Comparison of ENCODE assay signal across 8 cellular contexts in the genomic region with DNA sequence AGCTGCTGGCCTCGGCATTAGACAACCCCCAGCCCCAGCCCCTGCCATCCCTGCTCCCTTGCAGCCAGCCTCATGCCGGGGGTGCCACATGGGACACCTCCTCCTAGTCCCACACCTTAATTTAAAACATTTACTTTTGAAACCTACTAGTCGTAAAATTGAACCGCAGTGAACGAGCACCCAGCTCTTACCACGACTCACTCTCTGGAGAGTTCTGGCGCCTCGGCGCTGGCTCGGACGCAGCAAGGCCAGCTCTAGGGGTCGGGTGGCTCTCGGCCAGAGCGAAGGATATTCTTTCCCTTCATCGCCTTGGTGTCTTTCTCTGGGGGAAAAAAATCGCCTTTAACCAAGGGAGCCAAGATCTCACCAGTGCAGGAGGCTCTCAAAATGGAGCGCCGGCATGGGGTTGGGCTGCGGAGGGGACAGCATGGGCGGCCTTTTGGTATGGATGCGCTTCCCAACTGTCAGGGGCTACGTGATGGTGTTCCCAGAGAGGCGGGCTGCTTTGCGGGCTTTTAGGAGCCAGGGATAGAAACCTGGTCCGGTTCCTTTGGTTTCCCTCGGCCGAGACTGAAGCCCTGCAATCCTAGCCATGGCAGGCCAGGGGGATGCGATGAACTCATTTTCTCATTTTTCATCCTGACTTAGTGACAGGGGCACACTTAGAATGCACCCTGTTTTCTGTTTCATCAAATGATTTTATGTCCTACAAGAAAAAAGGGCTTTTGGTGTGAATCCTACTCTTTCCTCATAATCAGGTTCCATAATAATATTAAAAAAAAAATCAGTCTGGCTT. TPM values are rescaled to one million over a fixed set of nuclear protein-coding genes. Genes with fewer than 3 reads are reported as not detected.
DNase-seq lines count a peak whose midpoint lies in the region; ATAC-seq and TF ChIP-seq lines count a peak whose summit lies in the region.

No MANE protein-coding gene starts in this region.

- intact Hi-C loops in activated T-helper 1 cell treated with anti-CD3 and anti-CD28 coated beads, Interleukin-12 subunit alpha, Interleukin-12 subunit beta, Interleukin-2, Interleukin-4 antibody, amounts not matched to agents 30 ng/mL and 10 ng/mL and 1 ng/mL, durations not matched to agents 14 hours and 24 hours and 36 hours (cut with micrococcal nuclease), result loop anchor here (1.0 to 10.0 kb wide), 7 partner anchors 28 to 1450 kb away; partner anchors contain the start of gene PDIA6

- H3K4me3 ChIP-seq in HFF-Myc (replicated peaks; ENCODE audit: low read depth, low read length), result peak overlapping the region; percentile 94
- H3K4me3 ChIP-seq in hepatocyte, result peak overlapping the region; percentile 92
- H3K4me3 ChIP-seq in skeletal muscle satellite cell (ENCODE audit: low read length), result peak overlapping the region; percentile 96

- peak overlapping the region; percentile 84 for H3K9ac ChIP-seq in skeletal muscle satellite cell (ENCODE audit: low read depth, low read length)

- peaks cover 5% of the 10 kb centered on the region for H3K36me3 Mint-ChIP-seq in activated T-helper 1 cell treated with anti-CD3 and anti-CD28 coated beads, Interleukin-12 subunit alpha, Interleukin-12 subunit beta, Interleukin-2, Interleukin-4 antibody, amounts not matched to agents 30 ng/mL and 10 ng/mL and 1 ng/mL, durations not matched to agents 14 hours and 24 hours and 36 hours (ENCODE audit: low read depth)

- H3K4me2 ChIP-seq in hepatocyte (peak overlapping the region; percentile 83), skeletal muscle satellite cell (ENCODE audit: low read length) (peak overlapping the region; percentile 92)

- WGBS in hepatocyte (ENCODE audit: low lambda C conversion rate, missing lambda C conversion rate), result 49% methylated on average over 28 of the region's 28 CpGs

- no peak overlapping the region for H3K27ac ChIP-seq in hepatocyte

- peaks cover 55% of the 10 kb centered on the region for H3K79me2 ChIP-seq in hepatocyte

- no peaks in the 10 kb centered on the region for H3K36me3 ChIP-seq in hepatocyte (replicated peaks; ENCODE audit: insufficient read depth, low read depth)
- H3K36me3 ChIP-seq in skeletal muscle satellite cell (ENCODE audit: insufficient read depth, low read length), result peaks cover 3% of the 10 kb centered on the region

- H3K9me3 ChIP-seq in hepatocyte (ENCODE audit: low read depth), result no peaks in the 10 kb centered on the region
- H3K9me3 ChIP-seq in skeletal muscle satellite cell (replicated peaks; ENCODE audit: low read length), result no peaks in the 10 kb centered on the region

- H4K20me1 ChIP-seq in hepatocyte (ENCODE audit: insufficient read depth, poor library complexity, severe bottlenecking), result peaks cover 10% of the 10 kb centered on the region

- peaks cover 3% of the 10 kb centered on the region for H3K27me3 ChIP-seq in hepatocyte
- no peaks in the 10 kb centered on the region for H3K27me3 ChIP-seq in skeletal muscle satellite cell (ENCODE audit: control insufficient read depth, insufficient read depth, low read length)

- H3K4me3 Mint-ChIP-seq in activated T-helper 1 cell treated with anti-CD3 and anti-CD28 coated beads, Interleukin-12 subunit alpha, Interleukin-12 subunit beta, Interleukin-2, Interleukin-4 antibody, amounts not matched to agents 30 ng/mL and 10 ng/mL and 1 ng/mL, durations not matched to agents 14 hours and 24 hours and 36 hours, result peak overlapping the region; percentile 89

- H3K27ac Mint-ChIP-seq in activated T-helper 1 cell treated with anti-CD3 and anti-CD28 coated beads, Interleukin-12 subunit alpha, Interleukin-12 subunit beta, Interleukin-2, Interleukin-4 antibody, amounts not matched to agents 30 ng/mL and 10 ng/mL and 1 ng/mL, durations not matched to agents 14 hours and 24 hours and 36 hours, result peak overlapping the region; percentile 70

- no peaks in the 10 kb centered on the region for H3K9me3 Mint-ChIP-seq in activated T-helper 1 cell treated with anti-CD3 and anti-CD28 coated beads, Interleukin-12 subunit alpha, Interleukin-12 subunit beta, Interleukin-2, Interleukin-4 antibody, amounts not matched to agents 30 ng/mL and 10 ng/mL and 1 ng/mL, durations not matched to agents 14 hours and 24 hours and 36 hours

- peaks cover 64% of the 10 kb centered on the region for H3K4me1 Mint-ChIP-seq in activated T-helper 1 cell treated with anti-CD3 and anti-CD28 coated beads, Interleukin-12 subunit alpha, Interleukin-12 subunit beta, Interleukin-2, Interleukin-4 antibody, amounts not matched to agents 30 ng/mL and 10 ng/mL and 1 ng/mL, durations not matched to agents 14 hours and 24 hours and 36 hours (ENCODE audit: low read depth)

- TF ChIP-seq CTCF in HFF-Myc (IDR thresholded peaks at IDR 0.05; ENCODE audit: low read depth, low read length, missing control alignments), result no peak
- TF ChIP-seq CTCF in hepatocyte (IDR thresholded peaks at IDR 0.05; ENCODE audit: poor library complexity), result no peak

- H3K9me2 ChIP-seq in hepatocyte (replicated peaks; ENCODE audit: insufficient read depth), result no peaks in the 10 kb centered on the region

- no peak for DNase-seq in HFF-Myc (ENCODE audit: extremely low read depth, low read depth)
- DNase-seq in activated T-helper 1 cell treated with anti-CD3 and anti-CD28 coated beads, Interleukin-12 subunit alpha, Interleukin-12 subunit beta, Interleukin-2, Interleukin-4 antibody, amounts not matched to agents 30 ng/mL and 10 ng/mL and 1 ng/mL, durations not matched to agents 14 hours and 24 hours and 36 hours (ENCODE audit: low spot score), result no peak
- no peak for DNase-seq in hepatocyte (ENCODE audit: low spot score)
- no peak for DNase-seq in anterior cingulate cortex (lab: John Stamatoyannopoulos, UW)
- no peak for DNase-seq in EL
- no peak for DNase-seq in OCI-M1 (lab: John Stamatoyannopoulos, UW)

- no peak overlapping the region for H2AFZ ChIP-seq in hepatocyte

- no peak for ATAC-seq in GM19397 (IDR thresholded peaks at IDR 0.05; ENCODE audit: unreplicated experiment)

- peaks cover 4% of the 10 kb centered on the region for H3K27me3 Mint-ChIP-seq in activated T-helper 1 cell treated with anti-CD3 and anti-CD28 coated beads, Interleukin-12 subunit alpha, Interleukin-12 subunit beta, Interleukin-2, Interleukin-4 antibody, amounts not matched to agents 30 ng/mL and 10 ng/mL and 1 ng/mL, durations not matched to agents 14 hours and 24 hours and 36 hours (ENCODE audit: insufficient read depth)

- H3K4me1 ChIP-seq in hepatocyte (ENCODE audit: insufficient read depth) (peaks cover 23% of the 10 kb centered on the region), skeletal muscle satellite cell (ENCODE audit: control insufficient read depth, insufficient read depth, low read length) (peaks cover 14% of the 10 kb centered on the region)

RNA-seq across cellular contexts. Expression of gene HPCAL1, which starts 2.0 kb away (rescaled TPM):
- 59.6 and 62.4 TPM in 2 replicates for total RNA-seq in activated T-helper 1 cell treated with anti-CD3 and anti-CD28 coated beads, Interleukin-12 subunit alpha, Interleukin-12 subunit beta, Interleukin-2, Interleukin-4 antibody, amounts not matched to agents 30 ng/mL and 10 ng/mL and 1 ng/mL, durations not matched to agents 14 hours and 24 hours and 36 hours
- 13.8 and 22.5 TPM in 2 replicates for total RNA-seq in hepatocyte
- polyA plus RNA-seq in hepatocyte, result 37.4 and 39.1 TPM in 2 replicates
- 24.2 and 28.4 TPM in 2 replicates for total RNA-seq in skeletal muscle satellite cell (2012; rRNA removed)
